Comparison of ENCODE assay signal across 34 cellular contexts in genomic region chr16:5455110-5455509, GRCh38.
"Had no signal": no experiment of that assay in that cellular context is flagged by ENCODE, and none has a peak within 500 bp of the region (broad histone marks: within the 10 kb centered on the region; RNA-seq: fewer than 3 reads in every experiment).

No MANE protein-coding gene starts in this region.

- H3K27me3 ChIP-seq: MG63 had no signal

- H3K9me3 ChIP-seq: MG63 had no signal

- H3K36me3 ChIP-seq: MG63 had no signal

- DNase-seq: Karpas-422, Kasumi-1, MG63, MM.1S, MV-4-11, NCI-H1048, NCI-H1092, NCI-H1092 treated with DMSO at 0.1 percent for 48 hours, NCI-H1105, NCI-H1105 treated with DMSO at 0.1 percent for 48 hours, NCI-H1417, NCI-H1417 treated with DMSO at 0.1 percent for 48 hours, NCI-H1436, NCI-H1436 treated with DMSO at 0.1 percent for 48 hours, NCI-H146, NCI-H1694, NCI-H1694 treated with DMSO at 0.1 percent for 48 hours, NCI-H187, NCI-H187 treated with DMSO at 0.1 percent for 48 hours, NCI-H1930, NCI-H2029, NCI-H2029 treated with DMSO at 0.1 percent for 48 hours, NCI-H2081, NCI-H2081 treated with DMSO at 0.1 percent for 48 hours, NCI-H2107, NCI-H2171, NCI-H2171 treated with DMSO at 0.1 percent for 48 hours, NCI-H2227 treated with DMSO at 0.1 percent for 48 hours, NCI-H345, NCI-H446, NCI-H446 treated with DMSO at 0.1 percent for 48 hours, NCI-H510A, NCI-H510A treated with DMSO at 0.1 percent for 48 hours had no signal

- H3K4me3 ChIP-seq: MG63 had no signal

- H3K27ac ChIP-seq: KMS-11 had no signal
